Comparison of ENCODE assay signal across 23 cellular contexts in genomic region chr5:42924226-42924625, GRCh38.
"Had no signal": no experiment of that assay in that cellular context is flagged by ENCODE, and none has a peak within 500 bp of the region (broad histone marks: within the 10 kb centered on the region; RNA-seq: fewer than 3 reads in every experiment).

No MANE protein-coding gene starts in this region.

- H3K27ac ChIP-seq: RWPE1 had no signal

- H3K36me3 ChIP-seq: MG63 had no signal

- H3K27me3 ChIP-seq: MG63 had no signal

- H3K9ac ChIP-seq: SK-N-SH had no signal

- H3K4me2 ChIP-seq: SK-N-SH had no signal

- H3K9me3 ChIP-seq: MG63, SK-N-SH had no signal

- H3K4me3 ChIP-seq: MG63 had no signal

- ATAC-seq: Panc1, PC-3 had no signal

- H3K9me2 ChIP-seq: SK-N-SH had no signal

- DNase-seq: Karpas-422, KG1, MG63, NCI-H1092, NCI-H1105 treated with DMSO at 0.1 percent for 48 hours, NCI-H1417 treated with DMSO at 0.1 percent for 48 hours, NCI-H146, NCI-H1694 treated with DMSO at 0.1 percent for 48 hours, NCI-H1930, NCI-H2081, NCI-H2107, NCI-H2227 treated with DMSO at 0.1 percent for 48 hours, NCI-H446, NCI-H510A, NCI-H524 treated with DMSO at 0.1 percent for 48 hours, NCI-H69, NCI-H774, PC-3, SHP77, SK-N-SH, SW 1271 had no signal
